10 cellular contexts compared by ENCODE assay signal in the genomic region with DNA sequence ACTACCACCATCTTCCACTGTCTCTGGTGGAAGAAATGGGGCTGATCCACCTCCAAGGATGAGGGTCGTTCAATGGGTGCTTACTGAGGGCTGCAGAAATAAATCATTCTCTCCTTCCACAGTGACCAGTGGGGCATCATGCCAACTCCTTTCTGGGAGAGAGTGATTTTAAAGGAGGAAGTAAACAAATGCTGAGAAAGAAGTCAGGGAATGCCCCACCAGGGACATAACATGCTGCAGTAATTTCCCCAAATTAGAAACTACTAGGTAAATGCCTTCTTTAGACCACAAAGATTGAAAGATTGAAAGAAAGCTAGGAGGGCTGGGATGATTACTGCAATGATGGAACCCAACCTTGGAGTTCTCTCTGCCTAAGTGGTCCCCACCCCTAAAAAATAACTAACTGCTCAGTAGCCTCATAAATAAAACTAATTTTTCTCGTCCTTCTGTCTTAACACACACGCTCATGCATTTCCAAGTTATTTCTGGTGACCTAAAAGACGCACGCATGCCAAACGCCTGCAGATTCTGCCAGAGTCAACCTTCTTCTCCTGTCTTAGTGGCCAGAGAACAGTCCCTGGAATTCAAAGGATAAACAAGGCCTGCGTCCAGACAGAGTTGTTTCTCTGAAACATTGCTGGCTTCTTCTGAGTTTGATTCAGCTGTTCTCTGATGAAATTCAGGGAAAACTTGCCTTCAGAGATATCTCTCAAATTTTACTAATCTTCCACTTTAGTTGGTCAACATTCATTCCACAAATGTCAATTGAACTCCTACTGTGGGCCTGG.
DNase-seq lines count a peak whose midpoint lies in the region; ATAC-seq, FAIRE-seq and TF ChIP-seq lines count a peak whose summit lies in the region.
"Had no signal": no experiment of that assay in that cellular context is flagged by ENCODE, and none has a peak within 500 bp of the region (broad histone marks: within the 10 kb centered on the region; RNA-seq: fewer than 3 reads in every experiment).

No MANE protein-coding gene starts in this region.

- H3K9ac ChIP-seq in GM23248 (peak overlapping the region; percentile 65), K562 (ENCODE audit: insufficient read depth in 1 of 2, low read depth in 2 of 2, low read length in 2 of 2) (no peak overlapping the region), kidney (ENCODE audit: low read length in 2 of 2) (no peak overlapping the region), stomach smooth muscle (ENCODE audit: low read length in 2 of 2) (no peak overlapping the region)

- no peaks in the 10 kb centered on the region for H3K9me1 ChIP-seq in K562 (ENCODE audit: control insufficient read depth, insufficient read depth, low read length)

- ATAC-seq in K562, result no peak
- ATAC-seq in HG02759 (IDR thresholded peaks at IDR 0.05; ENCODE audit: unreplicated experiment), result no peak
- ATAC-seq in GM18873 (IDR thresholded peaks at IDR 0.05; ENCODE audit: low FRiP score, unreplicated experiment), result no peak

- 11 to 13% methylated on average over 7 of the region's 7 CpGs for WGBS in GM23248 (ENCODE audit: low coverage in 1 of 2, low lambda C conversion rate in 2 of 2, missing lambda C conversion rate in 2 of 2), 2 experiments
- WGBS in K562 (ENCODE audit: insufficient coverage, low coverage, missing lambda C conversion rate), result 37% methylated on average over 7 of the region's 7 CpGs

- TF ChIP-seq POLR2A in K562 (conservative IDR thresholded peaks at IDR 0.05), result no peak

- no peak for TF ChIP-seq CTCF in K562 (IDR thresholded peaks at IDR 0.05 in 2 of 3, conservative IDR thresholded peaks at IDR 0.05 in 1 of 3; ENCODE audit: insufficient read depth in 2 of 3, low read depth in 1 of 3, low read length in 3 of 3)
- no peak for TF ChIP-seq CTCF in kidney (IDR thresholded peaks at IDR 0.05; ENCODE audit: borderline replicate concordance, extremely low read depth, insufficient read depth)

- H3K27ac ChIP-seq in GM23248 (peak overlapping the region; percentile 87), K562 (ENCODE audit: extremely low read depth, low read depth, low read length) (no peak overlapping the region), kidney (ENCODE audit: low read depth in 2 of 2, low read length in 2 of 2) (peak overlapping the region in 1 of 2 donors; percentile 35), stomach smooth muscle (ENCODE audit: low read length) (peak overlapping the region; percentile 42)

- intact Hi-C loops in K562 (cut with micrococcal nuclease) (no loop called here), kidney (cut with DNase I) (no loop called here)

- peaks cover 44% of the 10 kb centered on the region for H3K4me1 ChIP-seq in GM23248 (ENCODE audit: insufficient read depth)
- no peaks in the 10 kb centered on the region for H3K4me1 ChIP-seq in K562 (replicated peaks in 1 of 2; ENCODE audit: control insufficient read depth in 2 of 2, insufficient read depth in 2 of 2, low read length in 2 of 2)
- H3K4me1 ChIP-seq in kidney (ENCODE audit: control insufficient read depth in 1 of 2, insufficient read depth in 1 of 2, low read depth in 1 of 2, low read length in 2 of 2), result peaks cover 9 to 10% of the 10 kb centered on the region in 2 donors
- peaks cover 45% of the 10 kb centered on the region for H3K4me1 ChIP-seq in stomach smooth muscle (ENCODE audit: control insufficient read depth, insufficient read depth, low read length)

- peak overlapping the region; percentile 82 for H3K4me2 ChIP-seq in GM23248 (ENCODE audit: unreplicated experiment)
- H3K4me2 ChIP-seq in K562 (ENCODE audit: insufficient read depth, low read length), result no peak overlapping the region

- POLR2A ChIA-PET in K562 (lab: Yijun Ruan, JAX), result interaction anchor here (0.6 kb wide), 1 partner anchor 96 kb away, joined by 4 read pairs; no protein-coding TSS in a partner anchor

- H3K4me3 ChIP-seq in GM23248 (peak overlapping the region; percentile 35), K562 (no peak overlapping the region), kidney (ENCODE audit: low read length in 2 of 2) (no peak overlapping the region), stomach smooth muscle (ENCODE audit: low read length in 2 of 2) (peak overlapping the region; percentile 40 to 45)

- H3K9me2 ChIP-seq in GM23248 (ENCODE audit: insufficient read depth), result no peaks in the 10 kb centered on the region

- H4K20me1 ChIP-seq in GM23248 (ENCODE audit: insufficient read depth), result no peaks in the 10 kb centered on the region
- H4K20me1 ChIP-seq in K562 (replicated peaks; ENCODE audit: control insufficient read depth, insufficient read depth, low read length), result no peaks in the 10 kb centered on the region

- in situ Hi-C loops in GM23248 (cut with MboI), result no loop called here
- in situ Hi-C loops in K562 (cut with MboI), result no loop called here

- no peaks in the 10 kb centered on the region for H3K79me2 ChIP-seq in GM23248 (ENCODE audit: insufficient read depth)
- H3K79me2 ChIP-seq in K562 (ENCODE audit: control insufficient read depth, insufficient read depth, low read length), result no peaks in the 10 kb centered on the region

- H3F3A ChIP-seq in GM23248 (ENCODE audit: insufficient read depth), result peaks cover 36% of the 10 kb centered on the region

- CTCF ChIA-PET in K562 (lab: Yijun Ruan, JAX; ENCODE audit: low intra/inter-chr PET ratio), result no interaction called here

- no peak for TF ChIP-seq EP300 in K562 (IDR thresholded peaks at IDR 0.05; ENCODE audit: low read length)

- DNase-seq in GM23248 (peak; percentile 88), K562 (ENCODE audit: extremely low read depth in 1 of 4, low spot score in 3 of 4) (no peak), kidney (peak; percentile 72), RKO (ENCODE audit: low spot score) (no peak), RCC 7860 (ENCODE audit: low spot score) (no peak)
- DNase-seq: activated CD4-positive, alpha-beta T cell treated with anti-CD3 and anti-CD28 coated beads, Interleukin-2, amount 10 ng/mL, durations not matched to agents 24 days and 14 days; DMS79 treated with DMSO at 0.1 percent for 48 hours had no signal

- no peaks in the 10 kb centered on the region for H3K36me3 ChIP-seq in GM23248 (ENCODE audit: low read depth)
- H3K36me3 ChIP-seq in K562 (ENCODE audit: control insufficient read depth, insufficient read depth, low read length), result no peaks in the 10 kb centered on the region
- no peaks in the 10 kb centered on the region for H3K36me3 ChIP-seq in kidney (ENCODE audit: control insufficient read depth in 1 of 2, insufficient read depth in 2 of 2, low read length in 2 of 2)
- H3K36me3 ChIP-seq in stomach smooth muscle (ENCODE audit: control insufficient read depth in 2 of 2, insufficient read depth in 2 of 2, low read length in 2 of 2), result peaks cover 0 to 4% of the 10 kb centered on the region in 2 donors

- H2AFZ ChIP-seq in GM23248 (peak overlapping the region; percentile 22), K562 (ENCODE audit: low read depth, low read length) (no peak overlapping the region; the same call in 1 of the 2 replicates)

- no peaks in the 10 kb centered on the region for H3K27me3 ChIP-seq in GM23248 (replicated peaks; ENCODE audit: insufficient read depth)
- H3K27me3 ChIP-seq in K562 (ENCODE audit: control insufficient read depth in 2 of 2, insufficient read depth in 2 of 2, low read length in 2 of 2), result no peaks in the 10 kb centered on the region; a peak in 1 of 5 replicates
- H3K27me3 ChIP-seq in stomach smooth muscle (ENCODE audit: control insufficient read depth in 1 of 2, insufficient read depth in 2 of 2, low read length in 2 of 2), result no peaks in the 10 kb centered on the region

- FAIRE-seq in K562 (lab: Jason Lieb, UNC) (peak; percentile 49), kidney (lab: Jason Lieb, UNC) (no peak), RCC 7860 (lab: Jason Lieb, UNC) (no peak)

- TF ChIP-seq RAD21 in K562 (CRISPR knock-in tag; conservative IDR thresholded peaks at IDR 0.05 in 1 of 2, IDR thresholded peaks at IDR 0.05 in 1 of 2), result no peak

- no TSS peak for BruUV-seq in K562 (replicated peaks; lab: Mats Ljungman, UMichigan)

- H3K9me3 ChIP-seq in GM23248 (ENCODE audit: low read depth) (no peaks in the 10 kb centered on the region), K562 (replicated peaks; ENCODE audit: control insufficient read depth, insufficient read depth, low read depth, low read length) (no peaks in the 10 kb centered on the region), kidney (ENCODE audit: control insufficient read depth in 1 of 2, low read length in 2 of 2) (no peaks in the 10 kb centered on the region), stomach smooth muscle (ENCODE audit: control insufficient read depth in 2 of 2, low read length in 2 of 2) (no peaks in the 10 kb centered on the region)

TF ChIP-seq in K562, 482 proteins besides CTCF, POLR2A, EP300 and RAD21 (continues in another document):
- TF ChIP-seq ZC3H11A (IDR thresholded peaks at IDR 0.05; ENCODE audit: low read depth, low read length), result no peak

Comparison
In these comparisons a context has a peak if more than half of its experiments do, and no peak if none do; other contexts are left out.
1. DNase-seq: peak in GM23248 (single experiment) and kidney (single experiment); none in K562 (0 of 4), RKO (single experiment) and RCC 7860 (single experiment).
2. H3K4me3 ChIP-seq: peak in GM23248 (single experiment) and stomach smooth muscle (2 of 2); none in K562 (single experiment) and kidney (0 of 2).